In the genomic region with DNA sequence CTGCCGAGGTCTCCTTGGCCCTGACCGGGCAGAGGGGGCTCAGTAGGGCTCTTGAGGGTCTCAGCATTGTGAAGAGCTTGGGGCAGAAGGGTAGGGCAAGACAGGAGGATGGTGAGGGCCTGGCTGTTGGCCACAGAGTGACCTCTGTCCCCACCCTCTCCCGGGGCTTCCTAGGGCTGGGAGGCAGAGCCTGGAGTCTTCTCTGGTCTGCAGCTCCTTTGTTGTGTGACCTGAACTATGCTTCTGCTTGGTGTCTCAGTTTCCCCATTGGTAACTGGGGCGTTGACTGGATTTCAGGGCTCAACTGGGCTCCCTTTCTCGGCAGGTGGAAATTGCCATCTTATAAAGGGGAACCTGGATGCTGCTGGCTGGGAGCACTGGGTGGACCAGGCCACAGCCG, we compare ENCODE assay signal across 29 cellular contexts.
"Had no signal": no experiment of that assay in that cellular context is flagged by ENCODE, and none has a peak within 500 bp of the region (broad histone marks: within the 10 kb centered on the region; RNA-seq: fewer than 3 reads in every experiment).

No MANE protein-coding gene starts in this region.

- H3K27me3 ChIP-seq: pancreas, right atrium auricular region, right lobe of liver, testis, thyroid gland, transverse colon, upper lobe of left lung, vagina had no signal

- H3K27ac ChIP-seq: left lung, lower lobe of right lung, pancreas, right atrium auricular region, right lobe of liver, stomach, testis, thyroid gland, transverse colon, upper lobe of left lung, vagina had no signal

- H3K4me1 ChIP-seq: left lung, lower lobe of right lung, pancreas, right atrium auricular region, right lobe of liver, stomach, testis, thyroid gland, transverse colon, upper lobe of left lung, vagina had no signal

- H3K9me3 ChIP-seq: left lung, lower lobe of right lung, pancreas, right atrium auricular region, right lobe of liver, stomach, testis, thyroid gland, transverse colon, upper lobe of left lung, vagina had no signal

- H3K9me3 Mint-ChIP-seq: mesothelial cell of epicardium, natural killer cell had no signal

- H3K4me3 ChIP-seq: left lung, lower lobe of right lung, pancreas, right atrium auricular region, right lobe of liver, stomach, testis, thyroid gland, transverse colon, upper lobe of left lung, vagina had no signal

- H3K27ac Mint-ChIP-seq: mesothelial cell of epicardium; naive B cell; natural killer cell; progenitor cell of endocrine pancreas; stimulated activated memory B cell treated with anti-CD40 and anti-IgM and Interleukin-4, amounts not matched to agents 10 μg/mL and 1 μg/mL and 100 μg/mL, for 72 hours had no signal

- H3K36me3 ChIP-seq: left lung, lower lobe of right lung, pancreas, right atrium auricular region, right lobe of liver, stomach, thyroid gland, transverse colon, upper lobe of left lung, vagina had no signal

- DNase-seq: head of caudate nucleus; hippocampal formation; kidney; left colon; left lung; lower lobe of right lung; mammary epithelial cell; mesenchymal stem cell; naive B cell; natural killer cell; nucleus accumbens; right lobe of liver; small intestine; stimulated activated CD4-positive, alpha-beta T cell treated with anti-CD3 and anti-CD28 coated beads, Interleukin-1b, Interleukin-23, amount 100 ng/mL, for 48 hours; stimulated activated CD4-positive, alpha-beta T cell treated with anti-CD3 and anti-CD28 coated beads, Interleukin-2, amount 100 ng/mL, for 48 hours; stimulated activated CD4-positive, alpha-beta T cell treated with anti-CD3 and anti-CD28 coated beads, Interleukin-4, amount 100 ng/mL, for 4 hours; stimulated activated CD8-positive, alpha-beta memory T cell treated with anti-CD3 and anti-CD28 coated beads, Interleukin-4, amount 100 ng/mL, for 48 hours; stimulated activated naive CD4-positive, alpha-beta T cell treated with Interleukin-2 at 50 U/mL for 16 hours; stomach; testis; thyroid gland; transverse colon; upper lobe of left lung had no signal

- H3K4me1 Mint-ChIP-seq: natural killer cell; stimulated activated memory B cell treated with anti-CD40 and anti-IgM and Interleukin-4, amounts not matched to agents 10 μg/mL and 1 μg/mL and 100 μg/mL, for 72 hours had no signal

- H3K4me3 Mint-ChIP-seq: mesothelial cell of epicardium; naive B cell; natural killer cell; stimulated activated memory B cell treated with anti-CD40 and anti-IgM and Interleukin-4, amounts not matched to agents 10 μg/mL and 1 μg/mL and 100 μg/mL, for 72 hours had no signal

- ATAC-seq: left colon; left lung; lower lobe of right lung; natural killer cell; pancreas; right lobe of liver; stimulated activated memory B cell treated with anti-CD40 and anti-IgM and Interleukin-4, amounts not matched to agents 10 μg/mL and 1 μg/mL and 100 μg/mL, for 72 hours had no signal
